2 cellular contexts compared by ENCODE assay signal in genomic region chr1:21454904-21455303, GRCh38. TPM values are rescaled to one million over a fixed set of nuclear protein-coding genes. Genes with fewer than 3 reads are reported as not detected.
"Had no signal": no experiment of that assay in that cellular context is flagged by ENCODE, and none has a peak within 500 bp of the region (broad histone marks: within the 10 kb centered on the region; RNA-seq: fewer than 3 reads in every experiment).

No MANE protein-coding gene starts in this region.

RNA-seq across cellular contexts. Expression of gene ALPL, which starts 54.3 kb away (rescaled TPM):
- total RNA-seq: HepG2, HT1080 had no signal
